Comparison of ENCODE assay signal across 1 cellular context in genomic region chr16:80540516-80541305, GRCh38.
TF ChIP-seq lines count a peak whose summit lies in the region.

TSS of gene DYNLRB2 (plus strand) at chr16:80540993. CDS start at chr16:80541077, 84 bp downstream.

TF ChIP-seq in HepG2, 621 proteins besides CTCF, POLR2A, EP300 and RAD21 (continued from another document and continues in another):
- TF ChIP-seq ZBTB40 (IDR thresholded peaks at IDR 0.05) (no peak), ZBTB40 (CRISPR knock-in tag; IDR thresholded peaks at IDR 0.05) (peak; percentile 90), CREB1 (IDR thresholded peaks at IDR 0.05) (peak; percentile 48), CREB1 (CRISPR knock-in tag; IDR thresholded peaks at IDR 0.05) (peak; percentile 50; the same call in 1 of the 2 replicates), ZNF879 (CRISPR knock-in tag; IDR thresholded peaks at IDR 0.05) (peak; percentile 88; the same call in 1 of the 2 replicates), ZNF451 (CRISPR knock-in tag; IDR thresholded peaks at IDR 0.05) (0 out of 2 replicates have a peak, but pooled peaks have one; percentile 26), ZNF512B (CRISPR knock-in tag; IDR thresholded peaks at IDR 0.05; ENCODE audit: borderline replicate concordance) (peak; percentile 42; the same call in 1 of the 2 replicates), ZNF329 (CRISPR knock-in tag; IDR thresholded peaks at IDR 0.05; ENCODE audit: low read depth) (peak; percentile 39; the same call in 1 of the 2 replicates), ZBTB10 (CRISPR knock-in tag; IDR thresholded peaks at IDR 0.05; ENCODE audit: borderline replicate concordance) (peak; percentile 28; the same call in 1 of the 2 replicates), KLF13 (CRISPR knock-in tag; IDR thresholded peaks at IDR 0.05) (0 out of 2 replicates have a peak, but pooled peaks have one; percentile 41), KDM4B (CRISPR knock-in tag; IDR thresholded peaks at IDR 0.05) (peak; percentile 56; the same call in 1 of the 2 replicates), REPIN1 (CRISPR knock-in tag; IDR thresholded peaks at IDR 0.05; ENCODE audit: borderline replicate concordance, low read depth) (peak; percentile 76; the same call in 1 of the 2 replicates), GRHL1 (CRISPR knock-in tag; conservative IDR thresholded peaks at IDR 0.05) (no peak), ZBTB38 (CRISPR knock-in tag; IDR thresholded peaks at IDR 0.05) (peak; percentile 61), ZKSCAN8 (CRISPR knock-in tag; IDR thresholded peaks at IDR 0.05; ENCODE audit: borderline replicate concordance) (peak; percentile 41; the same call in 1 of the 2 replicates), MED1 (CRISPR knock-in tag; IDR thresholded peaks at IDR 0.05) (peak; percentile 70), TAF15 (IDR thresholded peaks at IDR 0.05; ENCODE audit: low read depth, low read length, poor library complexity, severe bottlenecking) (no peak), ZFP1 (CRISPR knock-in tag; IDR thresholded peaks at IDR 0.05) (peak; percentile 71; the same call in 1 of the 2 replicates), ZNF430 (CRISPR knock-in tag; IDR thresholded peaks at IDR 0.05) (no peak), ZNF652 (CRISPR knock-in tag; IDR thresholded peaks at IDR 0.05; ENCODE audit: borderline replicate concordance, low read depth) (no peak), RBM39 (IDR thresholded peaks at IDR 0.05; ENCODE audit: low read depth, low read length, poor library complexity, severe bottlenecking) (peak; percentile 85), ZNF552 (CRISPR knock-in tag; IDR thresholded peaks at IDR 0.05; ENCODE audit: borderline replicate concordance) (peak; percentile 66; the same call in 1 of the 2 replicates), AKNA (CRISPR knock-in tag; IDR thresholded peaks at IDR 0.05; ENCODE audit: borderline replicate concordance) (peak; percentile 34; the same call in 1 of the 2 replicates), UBTF (CRISPR knock-in tag; IDR thresholded peaks at IDR 0.05) (0 out of 2 replicates have a peak, but pooled peaks have one; percentile 15), CHCHD3 (CRISPR knock-in tag; IDR thresholded peaks at IDR 0.05) (peak; percentile 83; the same call in 1 of the 2 replicates), TOE1 (CRISPR knock-in tag; IDR thresholded peaks at IDR 0.05) (0 out of 2 replicates have a peak, but pooled peaks have one; percentile 35), ZNF275 (CRISPR knock-in tag; IDR thresholded peaks at IDR 0.05; ENCODE audit: borderline replicate concordance) (peak; percentile 90)
